ENCODE assay signal across 1 cellular context in the genomic region with DNA sequence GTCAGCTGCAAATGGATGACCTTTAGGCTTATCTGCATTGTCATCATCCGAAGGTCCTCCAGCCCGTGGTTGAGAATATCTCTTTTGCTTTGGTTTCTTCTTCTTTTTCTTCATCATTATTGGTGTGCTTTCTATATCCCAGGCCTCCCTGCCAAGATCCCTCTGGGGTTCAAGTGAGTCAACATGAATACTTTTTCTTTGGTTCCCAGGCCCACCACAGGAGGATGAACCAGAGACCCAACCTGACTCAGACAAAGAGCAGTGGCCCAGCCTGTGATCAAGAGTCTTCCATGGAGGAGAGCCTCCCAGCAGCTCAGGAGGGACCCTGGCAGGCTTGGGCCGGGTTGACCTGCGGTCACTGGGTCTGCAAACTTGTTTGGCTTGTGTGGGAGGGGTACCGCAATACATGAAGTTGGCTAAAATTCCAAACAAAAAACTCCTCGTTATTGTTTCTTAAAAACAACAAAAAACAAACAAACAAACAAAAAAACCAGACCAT.
A peak's percentile ranks its signal among the peaks of the same experiment; 100 is the strongest.
TF ChIP-seq lines count a peak whose summit lies in the region.

No MANE protein-coding gene starts in this region.

TF ChIP-seq in K562, 482 proteins besides CTCF, POLR2A, EP300 and RAD21 (continued from another document):
- TF ChIP-seq ZNF609 (CRISPR knock-in tag; IDR thresholded peaks at IDR 0.05; ENCODE audit: borderline replicate concordance) (no peak), HMG20A (CRISPR knock-in tag; conservative IDR thresholded peaks at IDR 0.05) (no peak), CBX1 (IDR thresholded peaks at IDR 0.05; ENCODE audit: low read depth) (no peak), PBX2 (CRISPR knock-in tag; IDR thresholded peaks at IDR 0.05; ENCODE audit: low read depth) (no peak), PBX2 (tag; conservative IDR thresholded peaks at IDR 0.05; ENCODE audit: low read depth) (no peak), ZNF274 (IDR thresholded peaks at IDR 0.05; ENCODE audit: borderline replicate concordance, low read depth, low read length) (no peak), C11orf30 (IDR thresholded peaks at IDR 0.05; ENCODE audit: low read depth) (0 out of 2 replicates have a peak, but pooled peaks have one; percentile 16), ZNF316 (IDR thresholded peaks at IDR 0.05) (peak; percentile 15; the same call in 1 of the 2 replicates)
- TF ChIP-seq, protein P1, sequence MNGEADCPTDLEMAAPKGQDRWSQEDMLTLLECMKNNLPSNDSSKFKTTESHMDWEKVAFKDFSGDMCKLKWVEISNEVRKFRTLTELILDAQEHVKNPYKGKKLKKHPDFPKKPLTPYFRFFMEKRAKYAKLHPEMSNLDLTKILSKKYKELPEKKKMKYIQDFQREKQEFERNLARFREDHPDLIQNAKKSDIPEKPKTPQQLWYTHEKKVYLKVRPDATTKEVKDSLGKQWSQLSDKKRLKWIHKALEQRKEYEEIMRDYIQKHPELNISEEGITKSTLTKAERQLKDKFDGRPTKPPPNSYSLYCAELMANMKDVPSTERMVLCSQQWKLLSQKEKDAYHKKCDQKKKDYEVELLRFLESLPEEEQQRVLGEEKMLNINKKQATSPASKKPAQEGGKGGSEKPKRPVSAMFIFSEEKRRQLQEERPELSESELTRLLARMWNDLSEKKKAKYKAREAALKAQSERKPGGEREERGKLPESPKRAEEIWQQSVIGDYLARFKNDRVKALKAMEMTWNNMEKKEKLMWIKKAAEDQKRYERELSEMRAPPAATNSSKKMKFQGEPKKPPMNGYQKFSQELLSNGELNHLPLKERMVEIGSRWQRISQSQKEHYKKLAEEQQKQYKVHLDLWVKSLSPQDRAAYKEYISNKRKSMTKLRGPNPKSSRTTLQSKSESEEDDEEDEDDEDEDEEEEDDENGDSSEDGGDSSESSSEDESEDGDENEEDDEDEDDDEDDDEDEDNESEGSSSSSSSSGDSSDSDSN (IDR thresholded peaks at IDR 0.05; ENCODE audit: borderline replicate concordance in 1 of 2, low read depth in 2 of 2, low read length in 2 of 2), result no peak
